In the genomic region with DNA sequence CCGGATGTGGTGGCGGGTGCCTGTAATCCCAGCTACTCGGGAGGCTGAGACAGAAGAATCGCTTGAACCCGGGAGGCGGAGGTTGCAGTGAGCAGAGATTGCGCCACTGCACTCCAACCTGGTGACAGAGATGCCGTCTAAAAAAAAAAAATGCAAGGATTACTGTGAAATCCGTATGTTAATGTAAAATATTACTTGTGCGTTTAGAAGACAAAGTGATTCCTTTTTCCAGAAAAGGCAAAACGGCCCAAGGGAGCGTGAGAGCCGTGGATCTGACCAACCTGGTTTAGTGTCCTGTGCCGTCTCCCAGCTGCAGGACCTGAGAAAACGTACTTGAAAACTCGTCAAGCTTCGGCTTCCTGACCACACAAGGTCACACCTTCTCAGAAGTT, we compare ENCODE assay signal across 9 cellular contexts. TPM values are rescaled to one million over a fixed set of nuclear protein-coding genes. Genes with fewer than 3 reads are reported as not detected.
DNase-seq lines count a peak whose midpoint lies in the region; ATAC-seq, FAIRE-seq and TF ChIP-seq lines count a peak whose summit lies in the region.
"Had no signal": no experiment of that assay in that cellular context is flagged by ENCODE, and none has a peak within 500 bp of the region (broad histone marks: within the 10 kb centered on the region; RNA-seq: fewer than 3 reads in every experiment).

No MANE protein-coding gene starts in this region.

- peak overlapping the region; percentile 72 for H3K4me3 ChIP-seq in BJ (ENCODE audit: low read depth, low read length)
- H3K4me3 ChIP-seq in duodenal mucosa (ENCODE audit: low read depth in 1 of 2, low read length in 2 of 2) = peak overlapping the region; percentile 75 to 82

- CTCF ChIA-PET in BJ (lab: Yijun Ruan, JAX) = interaction anchor here (0.6 to 9.9 kb wide), 2 partner anchors 14 to 401 kb away, joined by 3 to 104 read pairs; no protein-coding TSS in a partner anchor

- FAIRE-seq in HTR-8/SVneo (lab: Jason Lieb, UNC) = no peak
- FAIRE-seq: islet of Langerhans had no signal

- TF ChIP-seq CTCF in BJ (IDR thresholded peaks at IDR 0.05; ENCODE audit: insufficient read depth, low read depth, low read length) (no peak), nephron (IDR thresholded peaks at IDR 0.05; ENCODE audit: unreplicated experiment in 3 of 3) (no peak)

- H3K9ac ChIP-seq in duodenal mucosa (ENCODE audit: low read depth in 1 of 2, low read length in 2 of 2) = peak overlapping the region; percentile 65 to 89

- H3K27ac Mint-ChIP-seq in nephron = peak overlapping the region in 2 of 3 experiments; percentile 78 to 89

- H3K9me3 ChIP-seq in duodenal mucosa (ENCODE audit: control insufficient read depth in 1 of 2, low read length in 2 of 2) = no peaks in the 10 kb centered on the region

- peaks cover 17 to 23% of the 10 kb centered on the region in 2 donors for H3K4me1 ChIP-seq in duodenal mucosa (ENCODE audit: control insufficient read depth in 1 of 2, insufficient read depth in 2 of 2, low read length in 2 of 2)

- no peak for DNase-seq in BJ (ENCODE audit: low read depth)
- DNase-seq in MV-4-11 (lab: John Stamatoyannopoulos, UW) = peak; percentile 36
- DNase-seq in glomerular visceral epithelial cell (ENCODE audit: extremely low spot score) = no peak
- DNase-seq in HTR-8/SVneo (ENCODE audit: insufficient read length, low spot score) = no peak

- ATAC-seq in GM21825 (IDR thresholded peaks at IDR 0.05; ENCODE audit: unreplicated experiment) (no peak), GM18520 (IDR thresholded peaks at IDR 0.05; ENCODE audit: unreplicated experiment) (no peak)

- no peaks in the 10 kb centered on the region for H3K27me3 ChIP-seq in BJ (ENCODE audit: control insufficient read depth, insufficient read depth, low read length)
- H3K27me3 ChIP-seq in duodenal mucosa (ENCODE audit: control insufficient read depth in 1 of 2, insufficient read depth in 2 of 2, low read length in 2 of 2) = no peaks in the 10 kb centered on the region

- no peaks in the 10 kb centered on the region for H3K27me3 Mint-ChIP-seq in nephron (ENCODE audit: low read depth)

- H3K36me3 ChIP-seq in BJ (ENCODE audit: control insufficient read depth, insufficient read depth, low read length) (no peaks in the 10 kb centered on the region), duodenal mucosa (ENCODE audit: control insufficient read depth in 1 of 2, insufficient read depth in 2 of 2, low read length in 2 of 2) (no peaks in the 10 kb centered on the region)

- POLR2A ChIA-PET in BJ (lab: Charles Lee) = interaction anchor here (0.7 to 1.0 kb wide), 2 partner anchors 14 to 16 kb away, joined by 3 to 6 read pairs; no protein-coding TSS in a partner anchor

- peak overlapping the region; percentile 90 for H3K27ac ChIP-seq in duodenal mucosa (ENCODE audit: low read depth, low read length)

- peaks cover 12% of the 10 kb centered on the region for H3K4me1 Mint-ChIP-seq in nephron

- H3K36me3 Mint-ChIP-seq in nephron (ENCODE audit: low read depth) = no peaks in the 10 kb centered on the region

- peak overlapping the region; percentile 88 to 90 (median 89) for H3K4me3 Mint-ChIP-seq in nephron

- H3K9me3 Mint-ChIP-seq in nephron = no peaks in the 10 kb centered on the region

RNA-seq across cellular contexts. Expression of a gene that starts 0.9 kb away (rescaled TPM):
- 23.2 and 35.3 TPM in 2 replicates for polyA plus RNA-seq in BJ (2011; rRNA removed)
- polyA minus RNA-seq in BJ (2011; rRNA and poly(A)+ RNA removed) = 17.3 and 23.0 TPM in 2 replicates

RNA-seq across cellular contexts. Expression of a gene that starts 37.0 kb away (rescaled TPM):
- 0.04 and 0.05 TPM in 2 replicates for polyA plus RNA-seq in BJ (2011; rRNA removed)
- polyA minus RNA-seq in BJ (2011; rRNA and poly(A)+ RNA removed) = 0.10 and 0.19 TPM in 2 replicates
